22 cellular contexts compared by ENCODE assay signal in the genomic region with DNA sequence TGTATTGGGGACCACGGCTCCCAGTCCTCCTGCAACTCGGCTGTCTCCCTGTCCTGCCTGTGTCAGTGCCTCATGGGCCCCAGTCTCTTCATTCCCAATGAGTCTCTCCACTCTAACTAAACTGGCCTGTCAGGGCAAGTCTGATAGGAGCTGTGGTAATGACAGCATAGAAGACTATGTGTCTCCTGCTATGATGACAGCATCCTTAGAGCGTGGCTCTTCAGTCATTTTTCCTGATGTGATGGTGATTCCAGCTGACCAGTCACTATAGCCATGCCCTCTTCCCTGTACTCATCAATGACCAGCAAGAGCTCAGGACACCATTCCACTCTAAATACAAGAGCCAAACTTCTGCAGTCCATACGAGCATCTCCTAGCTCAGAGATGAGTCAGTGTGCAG.
DNase-seq lines count a peak whose midpoint lies in the region; ATAC-seq and TF ChIP-seq lines count a peak whose summit lies in the region.
"Had no signal": no experiment of that assay in that cellular context is flagged by ENCODE, and none has a peak within 500 bp of the region (broad histone marks: within the 10 kb centered on the region; RNA-seq: fewer than 3 reads in every experiment).

No MANE protein-coding gene starts in this region.

- no peak for ATAC-seq in stimulated activated naive B cell treated with anti-CD40 and anti-IgM and Interleukin-4, amounts not matched to agents 10 μg/mL and 1 μg/mL and 100 μg/mL, for 72 hours (replicated peaks)
- ATAC-seq: left cardiac atrium had no signal

- peaks cover 0 to 17% (median 9%) of the 10 kb centered on the region in 8 donors for H3K9me3 Mint-ChIP-seq in CD4-positive, alpha-beta memory T cell
- no peaks in the 10 kb centered on the region for H3K9me3 Mint-ChIP-seq in glutamatergic neuron (ENCODE audit: unreplicated experiment)
- peaks cover 12 to 15% of the 10 kb centered on the region in 2 donors for H3K9me3 Mint-ChIP-seq in stimulated activated naive B cell treated with anti-CD40 and anti-IgM and Interleukin-4, amounts not matched to agents 10 μg/mL and 1 μg/mL and 100 μg/mL, for 72 hours

- peak overlapping the region in 5 of 8 donors; percentile 20 to 77 (median 66) for H3K4me3 Mint-ChIP-seq in CD4-positive, alpha-beta memory T cell
- no peak overlapping the region for H3K4me3 Mint-ChIP-seq in glutamatergic neuron (ENCODE audit: unreplicated experiment)
- H3K4me3 Mint-ChIP-seq in stimulated activated naive B cell treated with anti-CD40 and anti-IgM and Interleukin-4, amounts not matched to agents 10 μg/mL and 1 μg/mL and 100 μg/mL, for 72 hours, result no peak overlapping the region
- H3K4me3 Mint-ChIP-seq: mesothelial cell of epicardium, neural progenitor cell had no signal

- intact Hi-C loops in CD4-positive, alpha-beta memory T cell (cut with micrococcal nuclease), result no loop called here

- H3K4me1 Mint-ChIP-seq in CD4-positive, alpha-beta memory T cell, result peaks cover 27 to 40% (median 34%) of the 10 kb centered on the region in 4 donors
- H3K4me1 Mint-ChIP-seq in glutamatergic neuron (ENCODE audit: low read depth, unreplicated experiment), result no peaks in the 10 kb centered on the region
- H3K4me1 Mint-ChIP-seq in stimulated activated naive B cell treated with anti-CD40 and anti-IgM and Interleukin-4, amounts not matched to agents 10 μg/mL and 1 μg/mL and 100 μg/mL, for 72 hours, result peaks cover 10 to 20% of the 10 kb centered on the region in 2 donors
- H3K4me1 Mint-ChIP-seq: neural progenitor cell had no signal

- no peaks in the 10 kb centered on the region for H3K27me3 ChIP-seq in CD4-positive, alpha-beta memory T cell (ENCODE audit: insufficient read depth, low read length)
- H3K27me3 ChIP-seq: adrenal gland, BLaER1, neural progenitor cell, tibial nerve had no signal

- H3K27me3 Mint-ChIP-seq in CD4-positive, alpha-beta memory T cell, result no peaks in the 10 kb centered on the region
- H3K27me3 Mint-ChIP-seq in glutamatergic neuron (ENCODE audit: unreplicated experiment), result peaks cover 2% of the 10 kb centered on the region
- H3K27me3 Mint-ChIP-seq in stimulated activated naive B cell treated with anti-CD40 and anti-IgM and Interleukin-4, amounts not matched to agents 10 μg/mL and 1 μg/mL and 100 μg/mL, for 72 hours, result peaks cover 5% of the 10 kb centered on the region in 2 donors

- no peak for DNase-seq in CD4-positive, alpha-beta memory T cell
- peak; percentile 63 for DNase-seq in EH (ENCODE audit: low read depth)
- DNase-seq in fibroblast of mammary gland (ENCODE audit: low read depth), result peak; percentile 25
- no peak for DNase-seq in glutamatergic neuron
- DNase-seq in stimulated activated naive B cell treated with anti-CD40 and anti-IgM and Interleukin-4, amounts not matched to agents 10 μg/mL and 1 μg/mL and 100 μg/mL, for 72 hours, result no peak
- no peak for DNase-seq in NCI-H1417 treated with DMSO at 0.1 percent for 48 hours (lab: John Stamatoyannopoulos, UW)
- DNase-seq in NCI-H128 (lab: John Stamatoyannopoulos, UW; ENCODE audit: unreplicated experiment), result no peak
- DNase-seq: activated CD4-positive, CD25-positive, alpha-beta regulatory T cell treated with anti-CD3 and anti-CD28 coated beads, Interleukin-2, amount 50 U/mL, for 72 hours; adrenal gland; Kasumi-1; left cardiac atrium; NCI-H1105 treated with DMSO at 0.1 percent for 48 hours; NCI-H526; SIG-M5; stimulated activated CD4-positive, alpha-beta T cell treated with anti-CD3 and anti-CD28 coated beads, Interleukin-15, amount 100 ng/mL, for 24 hours; stimulated activated naive CD4-positive, alpha-beta T cell treated with Interleukin-2 at 50 U/mL for 16 hours; T-helper 9 cell had no signal

- POLR2A ChIA-PET in CD4-positive, alpha-beta memory T cell (lab: Charles Lee; ENCODE audit: partially characterized antibody), result interaction anchor here (0.6 to 1.5 kb wide), 2 partner anchors 17 to 74 kb away, joined by 3 to 4 read pairs; no protein-coding TSS in a partner anchor

- peak overlapping the region in 6 of 7 donors; percentile 65 to 95 (median 83) for H3K27ac Mint-ChIP-seq in CD4-positive, alpha-beta memory T cell
- H3K27ac Mint-ChIP-seq in glutamatergic neuron (ENCODE audit: unreplicated experiment), result no peak overlapping the region
- H3K27ac Mint-ChIP-seq in stimulated activated naive B cell treated with anti-CD40 and anti-IgM and Interleukin-4, amounts not matched to agents 10 μg/mL and 1 μg/mL and 100 μg/mL, for 72 hours, result no peak overlapping the region
- H3K27ac Mint-ChIP-seq: mesothelial cell of epicardium had no signal

- no peak overlapping the region for H3K27ac ChIP-seq in CD4-positive, alpha-beta memory T cell (ENCODE audit: low read depth, low read length)
- peak overlapping the region; percentile 82 for H3K27ac ChIP-seq in VCaP
- H3K27ac ChIP-seq: adrenal gland, BLaER1, neural progenitor cell, tibial nerve had no signal

- peaks cover 27% of the 10 kb centered on the region for H3K4me1 ChIP-seq in CD4-positive, alpha-beta memory T cell (ENCODE audit: insufficient read depth, low read length)
- H3K4me1 ChIP-seq: neural progenitor cell had no signal

- no peaks in the 10 kb centered on the region for H3K36me3 ChIP-seq in CD4-positive, alpha-beta memory T cell (ENCODE audit: insufficient read depth, low read length)
- H3K36me3 ChIP-seq: adrenal gland, BLaER1, neural progenitor cell, tibial nerve had no signal

- H3K36me3 Mint-ChIP-seq in CD4-positive, alpha-beta memory T cell, result peaks cover 0 to 10% of the 10 kb centered on the region in 2 donors
- H3K36me3 Mint-ChIP-seq in glutamatergic neuron (ENCODE audit: unreplicated experiment), result no peaks in the 10 kb centered on the region
- peaks cover 3 to 14% of the 10 kb centered on the region in 2 donors for H3K36me3 Mint-ChIP-seq in stimulated activated naive B cell treated with anti-CD40 and anti-IgM and Interleukin-4, amounts not matched to agents 10 μg/mL and 1 μg/mL and 100 μg/mL, for 72 hours
- H3K36me3 Mint-ChIP-seq: mesothelial cell of epicardium, neural progenitor cell had no signal

- TF ChIP-seq CTCF in VCaP (conservative IDR thresholded peaks at IDR 0.05) (no peak), fibroblast of mammary gland (conservative IDR thresholded peaks at IDR 0.05; ENCODE audit: control insufficient read depth, insufficient read depth, low read depth, low read length) (no peak), glutamatergic neuron (IDR thresholded peaks at IDR 0.05; ENCODE audit: partially characterized antibody, unreplicated experiment) (no peak)

- CTCF ChIA-PET in CD4-positive, alpha-beta memory T cell (lab: Charles Lee; ENCODE audit: partially characterized antibody), result no interaction called here

- H3K4me3 ChIP-seq in CD4-positive, alpha-beta memory T cell (ENCODE audit: low read length in 2 of 2), result no peak overlapping the region
- no peak overlapping the region for H3K4me3 ChIP-seq in fibroblast of mammary gland (ENCODE audit: control insufficient read depth, low read depth, low read length)
- H3K4me3 ChIP-seq: adrenal gland, BLaER1, neural progenitor cell, tibial nerve had no signal

- H3K9me3 ChIP-seq in CD4-positive, alpha-beta memory T cell (ENCODE audit: control insufficient read depth in 1 of 2, low read length in 2 of 2), result no peaks in the 10 kb centered on the region
- H3K9me3 ChIP-seq: adrenal gland, tibial nerve had no signal

Comparison
In these comparisons a context has a peak if more than half of its experiments do, and no peak if none do; other contexts are left out.
1. DNase-seq: peak in EH (single experiment) and fibroblast of mammary gland (single experiment); none in CD4-positive, alpha-beta memory T cell (0 of 5), glutamatergic neuron (single experiment), stimulated activated naive B cell treated with anti-CD40 and anti-IgM and Interleukin-4, amounts not matched to agents 10 μg/mL and 1 μg/mL and 100 μg/mL, for 72 hours (single experiment), NCI-H1417 treated with DMSO at 0.1 percent for 48 hours (single experiment) and NCI-H128 (single experiment).
2. H3K27ac Mint-ChIP-seq: peak in CD4-positive, alpha-beta memory T cell (6 of 7); none in glutamatergic neuron (single experiment) and stimulated activated naive B cell treated with anti-CD40 and anti-IgM and Interleukin-4, amounts not matched to agents 10 μg/mL and 1 μg/mL and 100 μg/mL, for 72 hours (single experiment).
3. H3K4me3 Mint-ChIP-seq: peak in CD4-positive, alpha-beta memory T cell (5 of 8); none in glutamatergic neuron (single experiment) and stimulated activated naive B cell treated with anti-CD40 and anti-IgM and Interleukin-4, amounts not matched to agents 10 μg/mL and 1 μg/mL and 100 μg/mL, for 72 hours (0 of 2).